In the genomic region with DNA sequence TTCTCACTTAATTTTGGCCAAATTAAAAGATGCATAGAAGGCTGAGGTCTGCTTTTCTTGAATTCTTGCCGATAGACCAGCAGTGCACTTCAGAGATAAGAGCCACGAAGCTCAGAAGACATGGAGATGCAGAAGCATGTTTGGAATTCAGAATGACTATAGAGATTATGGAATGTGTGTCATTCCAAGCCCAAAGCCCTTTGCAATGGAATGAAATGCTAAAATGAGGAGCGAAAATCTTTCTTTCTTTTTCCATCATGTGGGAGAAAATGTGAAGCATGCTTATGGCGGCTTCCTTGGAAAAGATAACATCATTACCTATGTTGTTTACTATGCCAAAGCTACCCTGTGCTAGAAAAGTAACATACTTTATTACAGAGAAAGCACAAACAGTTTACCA, we compare ENCODE assay signal across 23 cellular contexts.
A peak's percentile ranks its signal among the peaks of the same experiment; 100 is the strongest.
DNase-seq lines count a peak whose midpoint lies in the region; FAIRE-seq and TF ChIP-seq lines count a peak whose summit lies in the region.
"Had no signal": no experiment of that assay in that cellular context is flagged by ENCODE, and none has a peak within 500 bp of the region (broad histone marks: within the 10 kb centered on the region; RNA-seq: fewer than 3 reads in every experiment).

No MANE protein-coding gene starts in this region.

- no peak overlapping the region for H2BK15ac ChIP-seq in mesendoderm (replicated peaks; ENCODE audit: low read depth)

- H2BK5ac ChIP-seq in mesendoderm (ENCODE audit: low read length), result no peak overlapping the region

- H3K36me3 ChIP-seq in astrocyte (ENCODE audit: insufficient read depth, low read length) (no peaks in the 10 kb centered on the region), mesendoderm (ENCODE audit: control insufficient read depth, insufficient read depth, low read length) (no peaks in the 10 kb centered on the region)
- H3K36me3 ChIP-seq: BE2C, BLaER1 had no signal

- H3K36me3 Mint-ChIP-seq in astrocyte (ENCODE audit: low read depth, unreplicated experiment), result no peaks in the 10 kb centered on the region
- no peaks in the 10 kb centered on the region for H3K36me3 Mint-ChIP-seq in activated T-cell treated with anti-CD3 and anti-CD28 coated beads, Interleukin-2, amount 50 U/mL, for 24 hours (ENCODE audit: low read depth)
- H3K36me3 Mint-ChIP-seq: CD14-positive monocyte; CD4-positive, alpha-beta memory T cell; CD4-positive, CD25-positive, alpha-beta regulatory T cell; CD8-positive, alpha-beta memory T cell had no signal

- H3K4me3 ChIP-seq in astrocyte (ENCODE audit: insufficient read depth, low read depth, low read length) (no peak overlapping the region), mesendoderm (ENCODE audit: low read length) (no peak overlapping the region)
- H3K4me3 ChIP-seq: BLaER1 had no signal

- no peaks in the 10 kb centered on the region for H3K4me1 ChIP-seq in astrocyte (ENCODE audit: insufficient read depth, low read length)
- H3K4me1 ChIP-seq in mesendoderm (ENCODE audit: control insufficient read depth, low read depth, low read length), result no peaks in the 10 kb centered on the region
- H3K4me1 ChIP-seq: BE2C, BLaER1 had no signal

- H2AFZ ChIP-seq in astrocyte (ENCODE audit: low read depth, low read length), result no peak overlapping the region

- H3K18ac ChIP-seq in mesendoderm (ENCODE audit: low read length), result no peak overlapping the region

- H3K27me3 Mint-ChIP-seq in astrocyte (ENCODE audit: low read depth, unreplicated experiment), result peaks cover 18% of the 10 kb centered on the region
- H3K27me3 Mint-ChIP-seq in activated T-cell treated with anti-CD3 and anti-CD28 coated beads, Interleukin-2, amount 50 U/mL, for 24 hours, result peaks cover 9% of the 10 kb centered on the region
- H3K27me3 Mint-ChIP-seq: CD4-positive, alpha-beta memory T cell; CD8-positive, alpha-beta memory T cell had no signal

- H3K4me1 Mint-ChIP-seq in astrocyte (ENCODE audit: low read depth, unreplicated experiment), result peaks cover 17% of the 10 kb centered on the region
- H3K4me1 Mint-ChIP-seq in activated T-cell treated with anti-CD3 and anti-CD28 coated beads, Interleukin-2, amount 50 U/mL, for 24 hours (ENCODE audit: low read depth), result no peaks in the 10 kb centered on the region
- H3K4me1 Mint-ChIP-seq: CD14-positive monocyte; CD4-positive, alpha-beta memory T cell; CD4-positive, CD25-positive, alpha-beta regulatory T cell; CD8-positive, alpha-beta memory T cell had no signal

- H3K79me1 ChIP-seq in mesendoderm (ENCODE audit: low read length), result no peaks in the 10 kb centered on the region

- H3K27ac ChIP-seq in astrocyte (ENCODE audit: low read depth, low read length) (no peak overlapping the region), mesendoderm (ENCODE audit: low read depth, low read length) (no peak overlapping the region)
- H3K27ac ChIP-seq: BLaER1 had no signal

- no peak for TF ChIP-seq POLR2A in H54 (IDR thresholded peaks at IDR 0.05; ENCODE audit: low read depth, low read length)

- H2BK120ac ChIP-seq in mesendoderm (ENCODE audit: low read depth, low read length), result no peak overlapping the region

- no peak overlapping the region for H4K5ac ChIP-seq in mesendoderm (ENCODE audit: low read length)

- no peak overlapping the region for H4K8ac ChIP-seq in mesendoderm (ENCODE audit: low read depth, low read length)

- H3K27me3 ChIP-seq in astrocyte (ENCODE audit: insufficient read depth, low read length) (no peaks in the 10 kb centered on the region), mesendoderm (ENCODE audit: insufficient read depth, low read length, poor library complexity) (no peaks in the 10 kb centered on the region)
- H3K27me3 ChIP-seq: BLaER1 had no signal

- H3K9ac ChIP-seq in astrocyte (ENCODE audit: low read length) (no peak overlapping the region), mesendoderm (ENCODE audit: low read length) (no peak overlapping the region)
- H3K9ac ChIP-seq: BLaER1 had no signal

- DNase-seq in astrocyte (ENCODE audit: low read depth), result no peak
- DNase-seq in mesendoderm, result peak; percentile 41
- no peak for DNase-seq in H54 (ENCODE audit: insufficient read length, low spot score)
- DNase-seq in activated T-cell treated with anti-CD3 and anti-CD28 coated beads, Interleukin-2, amount 50 U/mL, for 24 hours, result no peak
- no peak for DNase-seq in retina
- DNase-seq: 8988T; ACHN; BE2C; C1 segment of cervical spinal cord; Calu3; CD4-positive, alpha-beta memory T cell; CD4-positive, CD25-positive, alpha-beta regulatory T cell; CD8-positive, alpha-beta memory T cell; COR-L47; DMS79 treated with DMSO at 0.1 percent for 48 hours; GF-D8 had no signal

- TF ChIP-seq CTCF in astrocyte (IDR thresholded peaks at IDR 0.05; ENCODE audit: insufficient read depth, low read depth, low read length), result no peak

- H3K23ac ChIP-seq in mesendoderm (ENCODE audit: low read length), result no peak overlapping the region

- H4K20me1 ChIP-seq in astrocyte (ENCODE audit: insufficient read depth, low read length), result no peaks in the 10 kb centered on the region
- H4K20me1 ChIP-seq: BLaER1 had no signal

- no CpG with 5 or more reads among the region's 4 CpGs for WGBS in mesendoderm (ENCODE audit: extremely low coverage, insufficient coverage, low lambda C conversion rate)

- H2AK5ac ChIP-seq in mesendoderm (ENCODE audit: low read length), result no peak overlapping the region

- H3K27ac Mint-ChIP-seq in astrocyte (ENCODE audit: unreplicated experiment), result peak overlapping the region; percentile 85
- H3K27ac Mint-ChIP-seq in activated T-cell treated with anti-CD3 and anti-CD28 coated beads, Interleukin-2, amount 50 U/mL, for 24 hours, result no peak overlapping the region
- H3K27ac Mint-ChIP-seq: CD4-positive, alpha-beta memory T cell; CD4-positive, CD25-positive, alpha-beta regulatory T cell; CD8-positive, alpha-beta memory T cell had no signal

- no peak overlapping the region for H3K4me3 Mint-ChIP-seq in astrocyte (ENCODE audit: unreplicated experiment)
- no peak overlapping the region for H3K4me3 Mint-ChIP-seq in activated T-cell treated with anti-CD3 and anti-CD28 coated beads, Interleukin-2, amount 50 U/mL, for 24 hours
- H3K4me3 Mint-ChIP-seq: CD14-positive monocyte; CD4-positive, alpha-beta memory T cell; CD4-positive, CD25-positive, alpha-beta regulatory T cell; CD8-positive, alpha-beta memory T cell had no signal

- H3K79me2 ChIP-seq in astrocyte (ENCODE audit: insufficient read depth, low read length), result no peaks in the 10 kb centered on the region
- H3K79me2 ChIP-seq in mesendoderm (ENCODE audit: control insufficient read depth, insufficient read depth, low read length), result no peaks in the 10 kb centered on the region

- no peak overlapping the region for H3K56ac ChIP-seq in mesendoderm (ENCODE audit: low read length)

- H3K4me2 ChIP-seq in astrocyte (ENCODE audit: low read length) (no peak overlapping the region), mesendoderm (ENCODE audit: low read length) (no peak overlapping the region)
- H3K4me2 ChIP-seq: BLaER1 had no signal

- peaks cover 4% of the 10 kb centered on the region for H3K9me3 ChIP-seq in astrocyte (ENCODE audit: insufficient read depth, low read depth, low read length)
- H3K9me3 ChIP-seq: BE2C, BLaER1 had no signal

- FAIRE-seq in astrocyte (lab: Jason Lieb, UNC) (no peak), H54 (lab: Jason Lieb, UNC) (no peak)
- FAIRE-seq: A204.1, D721Med, G401.6, GM12891, GM19239 had no signal

- no peak overlapping the region for H3K4ac ChIP-seq in mesendoderm (ENCODE audit: low read depth, low read length)

- no peaks in the 10 kb centered on the region for H3K9me3 Mint-ChIP-seq in astrocyte (ENCODE audit: unreplicated experiment)
- H3K9me3 Mint-ChIP-seq in activated T-cell treated with anti-CD3 and anti-CD28 coated beads, Interleukin-2, amount 50 U/mL, for 24 hours, result no peaks in the 10 kb centered on the region
- H3K9me3 Mint-ChIP-seq: CD14-positive monocyte; CD4-positive, alpha-beta memory T cell; CD4-positive, CD25-positive, alpha-beta regulatory T cell; CD8-positive, alpha-beta memory T cell had no signal
